Comparison of ENCODE assay signal across 1 cellular context in the genomic region with DNA sequence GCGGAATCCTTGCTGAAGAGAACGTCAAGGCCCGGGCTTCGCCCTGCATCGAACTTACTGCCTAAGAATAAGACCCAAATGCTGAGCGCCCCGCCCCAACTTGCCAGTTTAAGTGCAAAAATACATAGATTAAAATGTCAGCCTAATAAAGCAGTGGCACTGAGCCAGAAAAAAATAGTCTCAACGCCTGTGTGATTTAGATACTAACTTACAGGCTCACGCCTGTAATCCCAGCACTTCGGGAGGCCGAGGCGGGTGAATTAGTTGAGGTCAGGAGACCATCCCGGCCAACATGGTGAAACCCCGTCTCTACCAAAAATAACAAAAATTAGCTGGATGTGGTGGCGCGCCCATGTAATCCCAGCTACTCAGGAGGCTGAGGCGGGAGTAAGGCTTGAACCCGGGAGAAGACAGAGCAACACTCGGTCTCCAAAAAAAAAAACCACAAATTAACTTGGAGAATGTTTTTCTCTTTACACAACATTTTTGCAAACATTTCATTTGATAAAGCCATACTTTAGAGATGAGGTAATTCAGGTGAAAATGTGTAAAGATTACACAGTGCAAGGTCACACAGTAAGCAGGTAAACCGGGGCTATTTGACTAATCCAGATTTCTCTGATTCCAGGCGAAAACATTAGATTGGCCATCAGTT.
TF ChIP-seq lines count a peak whose summit lies in the region.

No MANE protein-coding gene starts in this region.

TF ChIP-seq in K562, 482 proteins besides CTCF, POLR2A, EP300 and RAD21 (continued from another document and continues in another):
- TF ChIP-seq, protein P1, sequence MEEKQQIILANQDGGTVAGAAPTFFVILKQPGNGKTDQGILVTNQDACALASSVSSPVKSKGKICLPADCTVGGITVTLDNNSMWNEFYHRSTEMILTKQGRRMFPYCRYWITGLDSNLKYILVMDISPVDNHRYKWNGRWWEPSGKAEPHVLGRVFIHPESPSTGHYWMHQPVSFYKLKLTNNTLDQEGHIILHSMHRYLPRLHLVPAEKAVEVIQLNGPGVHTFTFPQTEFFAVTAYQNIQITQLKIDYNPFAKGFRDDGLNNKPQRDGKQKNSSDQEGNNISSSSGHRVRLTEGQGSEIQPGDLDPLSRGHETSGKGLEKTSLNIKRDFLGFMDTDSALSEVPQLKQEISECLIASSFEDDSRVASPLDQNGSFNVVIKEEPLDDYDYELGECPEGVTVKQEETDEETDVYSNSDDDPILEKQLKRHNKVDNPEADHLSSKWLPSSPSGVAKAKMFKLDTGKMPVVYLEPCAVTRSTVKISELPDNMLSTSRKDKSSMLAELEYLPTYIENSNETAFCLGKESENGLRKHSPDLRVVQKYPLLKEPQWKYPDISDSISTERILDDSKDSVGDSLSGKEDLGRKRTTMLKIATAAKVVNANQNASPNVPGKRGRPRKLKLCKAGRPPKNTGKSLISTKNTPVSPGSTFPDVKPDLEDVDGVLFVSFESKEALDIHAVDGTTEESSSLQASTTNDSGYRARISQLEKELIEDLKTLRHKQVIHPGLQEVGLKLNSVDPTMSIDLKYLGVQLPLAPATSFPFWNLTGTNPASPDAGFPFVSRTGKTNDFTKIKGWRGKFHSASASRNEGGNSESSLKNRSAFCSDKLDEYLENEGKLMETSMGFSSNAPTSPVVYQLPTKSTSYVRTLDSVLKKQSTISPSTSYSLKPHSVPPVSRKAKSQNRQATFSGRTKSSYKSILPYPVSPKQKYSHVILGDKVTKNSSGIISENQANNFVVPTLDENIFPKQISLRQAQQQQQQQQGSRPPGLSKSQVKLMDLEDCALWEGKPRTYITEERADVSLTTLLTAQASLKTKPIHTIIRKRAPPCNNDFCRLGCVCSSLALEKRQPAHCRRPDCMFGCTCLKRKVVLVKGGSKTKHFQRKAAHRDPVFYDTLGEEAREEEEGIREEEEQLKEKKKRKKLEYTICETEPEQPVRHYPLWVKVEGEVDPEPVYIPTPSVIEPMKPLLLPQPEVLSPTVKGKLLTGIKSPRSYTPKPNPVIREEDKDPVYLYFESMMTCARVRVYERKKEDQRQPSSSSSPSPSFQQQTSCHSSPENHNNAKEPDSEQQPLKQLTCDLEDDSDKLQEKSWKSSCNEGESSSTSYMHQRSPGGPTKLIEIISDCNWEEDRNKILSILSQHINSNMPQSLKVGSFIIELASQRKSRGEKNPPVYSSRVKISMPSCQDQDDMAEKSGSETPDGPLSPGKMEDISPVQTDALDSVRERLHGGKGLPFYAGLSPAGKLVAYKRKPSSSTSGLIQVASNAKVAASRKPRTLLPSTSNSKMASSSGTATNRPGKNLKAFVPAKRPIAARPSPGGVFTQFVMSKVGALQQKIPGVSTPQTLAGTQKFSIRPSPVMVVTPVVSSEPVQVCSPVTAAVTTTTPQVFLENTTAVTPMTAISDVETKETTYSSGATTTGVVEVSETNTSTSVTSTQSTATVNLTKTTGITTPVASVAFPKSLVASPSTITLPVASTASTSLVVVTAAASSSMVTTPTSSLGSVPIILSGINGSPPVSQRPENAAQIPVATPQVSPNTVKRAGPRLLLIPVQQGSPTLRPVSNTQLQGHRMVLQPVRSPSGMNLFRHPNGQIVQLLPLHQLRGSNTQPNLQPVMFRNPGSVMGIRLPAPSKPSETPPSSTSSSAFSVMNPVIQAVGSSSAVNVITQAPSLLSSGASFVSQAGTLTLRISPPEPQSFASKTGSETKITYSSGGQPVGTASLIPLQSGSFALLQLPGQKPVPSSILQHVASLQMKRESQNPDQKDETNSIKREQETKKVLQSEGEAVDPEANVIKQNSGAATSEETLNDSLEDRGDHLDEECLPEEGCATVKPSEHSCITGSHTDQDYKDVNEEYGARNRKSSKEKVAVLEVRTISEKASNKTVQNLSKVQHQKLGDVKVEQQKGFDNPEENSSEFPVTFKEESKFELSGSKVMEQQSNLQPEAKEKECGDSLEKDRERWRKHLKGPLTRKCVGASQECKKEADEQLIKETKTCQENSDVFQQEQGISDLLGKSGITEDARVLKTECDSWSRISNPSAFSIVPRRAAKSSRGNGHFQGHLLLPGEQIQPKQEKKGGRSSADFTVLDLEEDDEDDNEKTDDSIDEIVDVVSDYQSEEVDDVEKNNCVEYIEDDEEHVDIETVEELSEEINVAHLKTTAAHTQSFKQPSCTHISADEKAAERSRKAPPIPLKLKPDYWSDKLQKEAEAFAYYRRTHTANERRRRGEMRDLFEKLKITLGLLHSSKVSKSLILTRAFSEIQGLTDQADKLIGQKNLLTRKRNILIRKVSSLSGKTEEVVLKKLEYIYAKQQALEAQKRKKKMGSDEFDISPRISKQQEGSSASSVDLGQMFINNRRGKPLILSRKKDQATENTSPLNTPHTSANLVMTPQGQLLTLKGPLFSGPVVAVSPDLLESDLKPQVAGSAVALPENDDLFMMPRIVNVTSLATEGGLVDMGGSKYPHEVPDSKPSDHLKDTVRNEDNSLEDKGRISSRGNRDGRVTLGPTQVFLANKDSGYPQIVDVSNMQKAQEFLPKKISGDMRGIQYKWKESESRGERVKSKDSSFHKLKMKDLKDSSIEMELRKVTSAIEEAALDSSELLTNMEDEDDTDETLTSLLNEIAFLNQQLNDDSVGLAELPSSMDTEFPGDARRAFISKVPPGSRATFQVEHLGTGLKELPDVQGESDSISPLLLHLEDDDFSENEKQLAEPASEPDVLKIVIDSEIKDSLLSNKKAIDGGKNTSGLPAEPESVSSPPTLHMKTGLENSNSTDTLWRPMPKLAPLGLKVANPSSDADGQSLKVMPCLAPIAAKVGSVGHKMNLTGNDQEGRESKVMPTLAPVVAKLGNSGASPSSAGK (IDR thresholded peaks at IDR 0.05), result no peak; the same call in 1 of the 2 replicates
- TF ChIP-seq CREB1 (IDR thresholded peaks at IDR 0.05) (no peak), CREB1 (CRISPR knock-in tag; IDR thresholded peaks at IDR 0.05) (no peak), SMARCC2 (IDR thresholded peaks at IDR 0.05; ENCODE audit: low read depth) (0 out of 2 replicates have a peak, but pooled peaks have one; percentile 30), BRD9 (IDR thresholded peaks at IDR 0.05; ENCODE audit: low read depth, partially characterized antibody) (peak; percentile 1), ZNF717 (CRISPR knock-in tag; IDR thresholded peaks at IDR 0.05) (no peak), AFF4 (CRISPR knock-in tag; IDR thresholded peaks at IDR 0.05) (0 out of 2 replicates have a peak, but pooled peaks have one; percentile 34), ZNF431 (CRISPR knock-in tag; IDR thresholded peaks at IDR 0.05) (0 out of 2 replicates have a peak, but pooled peaks have one; percentile 53), NFRKB (IDR thresholded peaks at IDR 0.05; ENCODE audit: low read depth) (peak; percentile 24; the same call in 1 of the 2 replicates), NFIC (IDR thresholded peaks at IDR 0.05) (peak; percentile 97), ZNF592 (IDR thresholded peaks at IDR 0.05) (0 out of 2 replicates have a peak, but pooled peaks have one; percentile 59), ZC3H4 (CRISPR knock-in tag; IDR thresholded peaks at IDR 0.05; ENCODE audit: borderline replicate concordance) (no peak), HDGF (IDR thresholded peaks at IDR 0.05) (peak; percentile 69; the same call in 1 of the 2 replicates), CBFA2T3 (IDR thresholded peaks at IDR 0.05) (peak; percentile 24; the same call in 1 of the 2 replicates), POLR3G (IDR thresholded peaks at IDR 0.05; ENCODE audit: extremely low read depth, insufficient read length, insufficient replicate concordance) (no peak), XRCC5 (IDR thresholded peaks at IDR 0.05; ENCODE audit: low read depth, low read length) (no peak), NFIX (CRISPR knock-in tag; IDR thresholded peaks at IDR 0.05; ENCODE audit: low read depth) (peak; percentile 54), ETV1 (tag; conservative IDR thresholded peaks at IDR 0.05; ENCODE audit: low read depth) (no peak), CBFA2T2 (conservative IDR thresholded peaks at IDR 0.05) (no peak), GABPB2 (CRISPR knock-in tag; conservative IDR thresholded peaks at IDR 0.05) (no peak), MEF2D (tag; conservative IDR thresholded peaks at IDR 0.05; ENCODE audit: low read depth) (no peak), NR4A1 (CRISPR knock-in tag; IDR thresholded peaks at IDR 0.05) (no peak), NR4A1 (tag; IDR thresholded peaks at IDR 0.05) (0 out of 2 replicates have a peak, but pooled peaks have one; percentile 47), DMBX1 (CRISPR knock-in tag; IDR thresholded peaks at IDR 0.05; ENCODE audit: borderline replicate concordance) (0 out of 2 replicates have a peak, but pooled peaks have one; percentile 6), RBM25 (IDR thresholded peaks at IDR 0.05; ENCODE audit: low read depth, low read length, severe bottlenecking) (peak; percentile 10), MYC (IDR thresholded peaks at IDR 0.05; ENCODE audit: low read depth, low read length) (no peak), MYC (CRISPR knock-in tag; IDR thresholded peaks at IDR 0.05; ENCODE audit: borderline replicate concordance, low read depth) (peak; percentile 68; the same call in 1 of the 2 replicates), ZNF263 (CRISPR knock-in tag; IDR thresholded peaks at IDR 0.05; ENCODE audit: borderline replicate concordance) (0 out of 2 replicates have a peak, but pooled peaks have one; percentile 38), POLR2G (IDR thresholded peaks at IDR 0.05; ENCODE audit: low read depth, low read length) (peak; percentile 11; the same call in 1 of the 2 replicates)
- TF ChIP-seq, protein P2, sequence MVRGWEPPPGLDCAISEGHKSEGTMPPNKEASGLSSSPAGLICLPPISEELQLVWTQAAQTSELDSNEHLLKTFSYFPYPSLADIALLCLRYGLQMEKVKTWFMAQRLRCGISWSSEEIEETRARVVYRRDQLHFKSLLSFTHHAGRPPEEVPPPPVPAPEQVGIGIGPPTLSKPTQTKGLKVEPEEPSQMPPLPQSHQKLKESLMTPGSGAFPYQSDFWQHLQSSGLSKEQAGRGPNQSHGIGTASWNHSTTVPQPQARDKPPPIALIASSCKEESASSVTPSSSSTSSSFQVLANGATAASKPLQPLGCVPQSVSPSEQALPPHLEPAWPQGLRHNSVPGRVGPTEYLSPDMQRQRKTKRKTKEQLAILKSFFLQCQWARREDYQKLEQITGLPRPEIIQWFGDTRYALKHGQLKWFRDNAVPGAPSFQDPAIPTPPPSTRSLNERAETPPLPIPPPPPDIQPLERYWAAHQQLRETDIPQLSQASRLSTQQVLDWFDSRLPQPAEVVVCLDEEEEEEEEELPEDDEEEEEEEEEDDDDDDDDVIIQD (CRISPR knock-in tag; IDR thresholded peaks at IDR 0.05), result no peak
- TF ChIP-seq, protein P3, sequence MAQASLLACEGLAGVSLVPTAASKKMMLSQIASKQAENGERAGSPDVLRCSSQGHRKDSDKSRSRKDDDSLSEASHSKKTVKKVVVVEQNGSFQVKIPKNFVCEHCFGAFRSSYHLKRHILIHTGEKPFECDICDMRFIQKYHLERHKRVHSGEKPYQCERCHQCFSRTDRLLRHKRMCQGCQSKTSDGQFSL (CRISPR knock-in tag; IDR thresholded peaks at IDR 0.05), result 0 out of 2 replicates have a peak, but pooled peaks have one; percentile 48
- TF ChIP-seq, protein P3 (tag; IDR thresholded peaks at IDR 0.05), result no peak
